ENCODE assay signal across 31 cellular contexts in the genomic region with DNA sequence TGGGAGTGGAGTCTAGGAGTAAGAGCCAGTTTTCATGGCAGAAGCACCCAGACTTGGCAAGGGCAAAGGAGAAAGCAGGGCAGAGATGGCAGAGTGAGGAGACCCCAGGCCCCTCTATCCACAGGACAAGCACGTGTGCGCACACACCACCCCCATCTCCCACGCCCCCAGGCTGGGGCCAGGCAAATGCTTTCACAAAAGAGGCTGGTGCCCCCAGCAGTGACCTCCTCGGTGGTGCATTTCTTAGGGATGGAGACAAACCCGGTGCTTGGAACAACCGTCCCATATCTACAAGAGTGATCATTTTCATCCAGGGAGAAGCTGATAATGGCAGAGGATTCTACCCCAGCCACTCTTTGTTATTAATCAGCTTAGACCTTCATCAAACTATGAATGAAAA.
"Had no signal": no experiment of that assay in that cellular context is flagged by ENCODE, and none has a peak within 500 bp of the region (broad histone marks: within the 10 kb centered on the region; RNA-seq: fewer than 3 reads in every experiment).

No MANE protein-coding gene starts in this region.

- DNase-seq: activated CD4-positive, alpha-beta T cell treated with anti-CD3 and anti-CD28 coated beads for 48 hours; activated CD4-positive, alpha-beta T cell treated with anti-CD3 and anti-CD28 coated beads, Interleukin-2, amount 50 U/mL, for 4 hours; activated CD4-positive, CD25-positive, alpha-beta regulatory T cell treated with anti-CD3 and anti-CD28 coated beads, Interleukin-2, amount 50 U/mL, for 72 hours; activated CD8-positive, alpha-beta memory T cell treated with anti-CD3 and anti-CD28 coated beads, Interleukin-2, amount 50 U/mL, for 48 hours; activated CD8-positive, alpha-beta T cell treated with anti-CD3 and anti-CD28 coated beads, Interleukin-2, amount 10 ng/mL, durations not matched to agents 7 days and 5 days; activated naive CD4-positive, alpha-beta T cell treated with Interleukin-2 at 50 U/mL for 16 hours; activated naive CD8-positive, alpha-beta T cell treated with anti-CD3 and anti-CD28 coated beads, Interleukin-2, amount 50 U/mL, for 24 hours; activated T-cell treated with anti-CD3 and anti-CD28 coated beads, Interleukin-2, amount 50 U/mL, for 1 hour; amniotic stem cell; body of pancreas; MG63; MV-4-11; NCI-H1092 treated with DMSO at 0.1 percent for 48 hours; NCI-H1417 treated with DMSO at 0.1 percent for 48 hours; NCI-H1694; NCI-H2029; NCI-H2107; NCI-H2171 treated with DMSO at 0.1 percent for 48 hours; NCI-H226; NCI-H526 treated with DMSO at 0.1 percent for 48 hours; NCI-H82; OCI-M1; Peyer's patch; SHP77; SW 1271 had no signal

- H3K4me3 Mint-ChIP-seq: activated CD8-positive, alpha-beta T cell treated with anti-CD3 and anti-CD28 coated beads, Interleukin-2, amount 10 ng/mL, durations not matched to agents 7 days and 5 days; activated naive CD8-positive, alpha-beta T cell treated with anti-CD3 and anti-CD28 coated beads, Interleukin-2, amount 50 U/mL, for 24 hours; central memory CD8-positive, alpha-beta T cell; WTC11 had no signal

- H3K9me3 Mint-ChIP-seq: activated naive CD4-positive, alpha-beta T cell treated with anti-CD3 and anti-CD28 coated beads, Interleukin-2, amount 50 U/mL, for 72 hours; central memory CD8-positive, alpha-beta T cell had no signal

- H3K27me3 ChIP-seq: ascending aorta, body of pancreas, MG63, Peyer's patch, SJSA1 had no signal

- H3K4me3 ChIP-seq: ascending aorta, body of pancreas, MG63, Peyer's patch, SJSA1 had no signal

- H3K36me3 Mint-ChIP-seq: activated naive CD4-positive, alpha-beta T cell treated with anti-CD3 and anti-CD28 coated beads, Interleukin-2, amount 50 U/mL, for 72 hours; WTC11 had no signal

- H3K9me3 ChIP-seq: ascending aorta, body of pancreas, MG63, Peyer's patch, SJSA1 had no signal

- H3K36me3 ChIP-seq: ascending aorta, MG63, Peyer's patch, SJSA1 had no signal

- H3K4me1 Mint-ChIP-seq: central memory CD8-positive, alpha-beta T cell had no signal

- ATAC-seq: activated CD8-positive, alpha-beta T cell treated with anti-CD3 and anti-CD28 coated beads, Interleukin-2, amount 10 ng/mL, durations not matched to agents 7 days and 5 days; activated naive CD4-positive, alpha-beta T cell treated with anti-CD3 and anti-CD28 coated beads, Interleukin-2, amount 50 U/mL, for 72 hours; activated naive CD8-positive, alpha-beta T cell treated with anti-CD3 and anti-CD28 coated beads, Interleukin-2, amount 50 U/mL, for 24 hours; body of pancreas; SK-N-SH treated with all-trans-retinoic acid at 6 μM for 48 hours had no signal

- H3K4me1 ChIP-seq: ascending aorta, body of pancreas, Peyer's patch, SJSA1 had no signal

- H3K27ac Mint-ChIP-seq: activated CD8-positive, alpha-beta T cell treated with anti-CD3 and anti-CD28 coated beads, Interleukin-2, amount 10 ng/mL, durations not matched to agents 7 days and 5 days; activated naive CD8-positive, alpha-beta T cell treated with anti-CD3 and anti-CD28 coated beads, Interleukin-2, amount 50 U/mL, for 24 hours; WTC11 had no signal

- H3K27ac ChIP-seq: ascending aorta, body of pancreas, Peyer's patch, SJSA1 had no signal
